In genomic region chr12:76554411-76555225, GRCh38 we compare ENCODE assay signal across 16 cellular contexts. TPM values are rescaled to one million over a fixed set of nuclear protein-coding genes. Genes with fewer than 3 reads are reported as not detected.
DNase-seq lines count a peak whose midpoint lies in the region; TF ChIP-seq lines count a peak whose summit lies in the region.
"Had no signal": no experiment of that assay in that cellular context is flagged by ENCODE, and none has a peak within 500 bp of the region (broad histone marks: within the 10 kb centered on the region; RNA-seq: fewer than 3 reads in every experiment).

No MANE protein-coding gene starts in this region.

- peaks cover 75% of the 10 kb centered on the region for H3K4me1 Mint-ChIP-seq in activated naive CD4-positive, alpha-beta T cell treated with anti-CD3 and anti-CD28 coated beads, Interleukin-2, amount 50 U/mL, for 24 hours

- H3K4me3 ChIP-seq in adipocyte (ENCODE audit: low read length) (no peak overlapping the region), neutrophil (ENCODE audit: low read depth in 1 of 2, low read length in 1 of 2) (no peak overlapping the region), MG63 (no peak overlapping the region)

- H3K27me3 ChIP-seq in adipocyte (replicated peaks; ENCODE audit: control insufficient read depth, insufficient read depth, low read length), result no peaks in the 10 kb centered on the region
- H3K27me3 ChIP-seq in neutrophil, result no peaks in the 10 kb centered on the region
- no peaks in the 10 kb centered on the region for H3K27me3 ChIP-seq in MG63
- H3K27me3 ChIP-seq: brain microvascular endothelial cell had no signal

- no peak overlapping the region for H3K9ac ChIP-seq in adipocyte (ENCODE audit: low read length)

- peak overlapping the region; percentile 74 for H3K27ac ChIP-seq in neutrophil
- H3K27ac ChIP-seq: brain microvascular endothelial cell had no signal

- H3K36me3 Mint-ChIP-seq in activated naive CD4-positive, alpha-beta T cell treated with anti-CD3 and anti-CD28 coated beads, Interleukin-2, amount 50 U/mL, for 24 hours, result peaks cover 7% of the 10 kb centered on the region

- H3K9me3 ChIP-seq in adipocyte (ENCODE audit: control insufficient read depth, low read length) (no peaks in the 10 kb centered on the region), neutrophil (no peaks in the 10 kb centered on the region), MG63 (no peaks in the 10 kb centered on the region)

- no peak for DNase-seq in activated naive CD4-positive, alpha-beta T cell (lab: John Stamatoyannopoulos, UW)
- peak; percentile 51 for DNase-seq in NCI-H82 (lab: John Stamatoyannopoulos, UW)
- DNase-seq in adipocyte (ENCODE audit: low read depth), result peak; percentile 56
- DNase-seq in NCI-H1417 treated with DMSO at 0.1 percent for 48 hours (lab: John Stamatoyannopoulos, UW), result no peak
- DNase-seq in MG63, result no peak
- DNase-seq in NCI-H1092 (lab: John Stamatoyannopoulos, UW), result no peak
- DNase-seq: ACHN; activated CD8-positive, alpha-beta T cell treated with anti-CD3 and anti-CD28 coated beads for 36 hours; activated gamma-delta T cell treated with Interleukin-2 at 50 U/mL for 16 hours; brain microvascular endothelial cell; effector CD4-positive, alpha-beta T cell; NCI-H1436 treated with DMSO at 0.1 percent for 48 hours; small intestine; stimulated activated naive CD8-positive, alpha-beta T cell treated with anti-CD3 and anti-CD28 coated beads, Interleukin-15, amount 100 ng/mL, for 72 hours had no signal

- no peaks in the 10 kb centered on the region for H3K9me3 Mint-ChIP-seq in activated naive CD4-positive, alpha-beta T cell treated with anti-CD3 and anti-CD28 coated beads, Interleukin-2, amount 50 U/mL, for 24 hours
- H3K9me3 Mint-ChIP-seq: activated CD8-positive, alpha-beta T cell treated with anti-CD3 and anti-CD28 coated beads for 36 hours; stimulated activated naive CD8-positive, alpha-beta T cell treated with anti-CD3 and anti-CD28 coated beads, Interleukin-15, amount 100 ng/mL, for 72 hours had no signal

- peak overlapping the region; percentile 44 for H3K4me3 Mint-ChIP-seq in activated naive CD4-positive, alpha-beta T cell treated with anti-CD3 and anti-CD28 coated beads, Interleukin-2, amount 50 U/mL, for 24 hours
- H3K4me3 Mint-ChIP-seq: activated CD8-positive, alpha-beta T cell treated with anti-CD3 and anti-CD28 coated beads for 36 hours had no signal

- H3K27me3 Mint-ChIP-seq in activated naive CD4-positive, alpha-beta T cell treated with anti-CD3 and anti-CD28 coated beads, Interleukin-2, amount 50 U/mL, for 24 hours, result no peaks in the 10 kb centered on the region
- H3K27me3 Mint-ChIP-seq: activated CD8-positive, alpha-beta T cell treated with anti-CD3 and anti-CD28 coated beads for 36 hours; stimulated activated naive CD8-positive, alpha-beta T cell treated with anti-CD3 and anti-CD28 coated beads, Interleukin-15, amount 100 ng/mL, for 72 hours had no signal

- H3K4me1 ChIP-seq in adipocyte (ENCODE audit: control insufficient read depth, insufficient read depth, low read length), result peaks cover 44% of the 10 kb centered on the region
- H3K4me1 ChIP-seq in neutrophil (ENCODE audit: control insufficient read depth in 1 of 2, insufficient read depth in 1 of 2, low read depth in 1 of 2, low read length in 1 of 2), result peaks cover 57 to 62% of the 10 kb centered on the region in 2 experiments

- peak overlapping the region; percentile 70 for H3K27ac Mint-ChIP-seq in activated naive CD4-positive, alpha-beta T cell treated with anti-CD3 and anti-CD28 coated beads, Interleukin-2, amount 50 U/mL, for 24 hours
- H3K27ac Mint-ChIP-seq: activated CD8-positive, alpha-beta T cell treated with anti-CD3 and anti-CD28 coated beads for 36 hours; stimulated activated naive CD8-positive, alpha-beta T cell treated with anti-CD3 and anti-CD28 coated beads, Interleukin-15, amount 100 ng/mL, for 72 hours had no signal

- H3K36me3 ChIP-seq in adipocyte (ENCODE audit: control insufficient read depth, insufficient read depth, low read length, severe bottlenecking) (no peaks in the 10 kb centered on the region), neutrophil (no peaks in the 10 kb centered on the region), MG63 (peaks cover 2% of the 10 kb centered on the region; the same call in 1 of the 2 replicates)
- H3K36me3 ChIP-seq: brain microvascular endothelial cell had no signal

- no peak for TF ChIP-seq CTCF in neutrophil (IDR thresholded peaks at IDR 0.05)

RNA-seq across cellular contexts. Expression of gene OSBPL8, which starts 5.0 kb away (rescaled TPM):
- total RNA-seq in MG63 (2014; rRNA removed; shearing (Covaris generic); ENCODE audit: low replicate concordance), result 43.7 and 71.7 TPM in 2 replicates

Comparison
In these comparisons a context has a peak if more than half of its experiments do, and no peak if none do; other contexts are left out.
1. DNase-seq: peak in NCI-H82 (single experiment) and adipocyte (single experiment); none in activated naive CD4-positive, alpha-beta T cell (0 of 4), NCI-H1417 treated with DMSO at 0.1 percent for 48 hours (single experiment), MG63 (single experiment) and NCI-H1092 (single experiment).